In genomic region chr7:149239345-149240143, GRCh38 we compare ENCODE assay signal across 1 cellular context.
TF ChIP-seq lines count a peak whose summit lies in the region.

ZNF212 (plus strand) TSS chr7:149239651; CDS start chr7:149239779, 128 bp downstream.

TF ChIP-seq in HepG2, 621 proteins besides CTCF, POLR2A, EP300 and RAD21 (continued from another document and continues in another):
- TF ChIP-seq CREBL2 (CRISPR knock-in tag; IDR thresholded peaks at IDR 0.05; ENCODE audit: borderline replicate concordance) = no peak
- TF ChIP-seq, protein P1, sequence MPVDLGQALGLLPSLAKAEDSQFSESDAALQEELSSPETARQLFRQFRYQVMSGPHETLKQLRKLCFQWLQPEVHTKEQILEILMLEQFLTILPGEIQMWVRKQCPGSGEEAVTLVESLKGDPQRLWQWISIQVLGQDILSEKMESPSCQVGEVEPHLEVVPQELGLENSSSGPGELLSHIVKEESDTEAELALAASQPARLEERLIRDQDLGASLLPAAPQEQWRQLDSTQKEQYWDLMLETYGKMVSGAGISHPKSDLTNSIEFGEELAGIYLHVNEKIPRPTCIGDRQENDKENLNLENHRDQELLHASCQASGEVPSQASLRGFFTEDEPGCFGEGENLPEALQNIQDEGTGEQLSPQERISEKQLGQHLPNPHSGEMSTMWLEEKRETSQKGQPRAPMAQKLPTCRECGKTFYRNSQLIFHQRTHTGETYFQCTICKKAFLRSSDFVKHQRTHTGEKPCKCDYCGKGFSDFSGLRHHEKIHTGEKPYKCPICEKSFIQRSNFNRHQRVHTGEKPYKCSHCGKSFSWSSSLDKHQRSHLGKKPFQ (CRISPR knock-in tag; IDR thresholded peaks at IDR 0.05; ENCODE audit: insufficient replicate concordance) = no peak
- TF ChIP-seq SMAD1 (CRISPR knock-in tag; IDR thresholded peaks at IDR 0.05; ENCODE audit: borderline replicate concordance, low read depth) = 0 out of 2 replicates have a peak, but pooled peaks have one; percentile 36
- peak; percentile 38; the same call in 1 of the 2 replicates for TF ChIP-seq ZNF800 (CRISPR knock-in tag; IDR thresholded peaks at IDR 0.05)
- peak; percentile 100 for TF ChIP-seq KMT2B (CRISPR knock-in tag; IDR thresholded peaks at IDR 0.05)
- peak; percentile 62; the same call in 1 of the 2 replicates for TF ChIP-seq BCL3 (CRISPR knock-in tag; IDR thresholded peaks at IDR 0.05)
- TF ChIP-seq HCFC1 (IDR thresholded peaks at IDR 0.05; ENCODE audit: low read depth, low read length) = peak; percentile 39; the same call in 1 of the 2 replicates
- no peak for TF ChIP-seq SNAI1 (CRISPR knock-in tag; IDR thresholded peaks at IDR 0.05; ENCODE audit: borderline replicate concordance)
- no peak for TF ChIP-seq NFRKB (IDR thresholded peaks at IDR 0.05)
- TF ChIP-seq ZNF629 (CRISPR knock-in tag; conservative IDR thresholded peaks at IDR 0.05) = no peak
- 0 out of 2 replicates have a peak, but pooled peaks have one; percentile 80 for TF ChIP-seq ZNF564 (CRISPR knock-in tag; IDR thresholded peaks at IDR 0.05)
- TF ChIP-seq, protein P2, sequence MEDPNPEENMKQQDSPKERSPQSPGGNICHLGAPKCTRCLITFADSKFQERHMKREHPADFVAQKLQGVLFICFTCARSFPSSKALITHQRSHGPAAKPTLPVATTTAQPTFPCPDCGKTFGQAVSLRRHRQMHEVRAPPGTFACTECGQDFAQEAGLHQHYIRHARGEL (CRISPR knock-in tag; IDR thresholded peaks at IDR 0.05) = no peak
- TF ChIP-seq, protein P3, sequence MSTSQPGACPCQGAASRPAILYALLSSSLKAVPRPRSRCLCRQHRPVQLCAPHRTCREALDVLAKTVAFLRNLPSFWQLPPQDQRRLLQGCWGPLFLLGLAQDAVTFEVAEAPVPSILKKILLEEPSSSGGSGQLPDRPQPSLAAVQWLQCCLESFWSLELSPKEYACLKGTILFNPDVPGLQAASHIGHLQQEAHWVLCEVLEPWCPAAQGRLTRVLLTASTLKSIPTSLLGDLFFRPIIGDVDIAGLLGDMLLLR (CRISPR knock-in tag; IDR thresholded peaks at IDR 0.05) = peak; percentile 58; the same call in 1 of the 2 replicates
- 0 out of 2 replicates have a peak, but pooled peaks have one; percentile 28 for TF ChIP-seq ZMAT3 (CRISPR knock-in tag; conservative IDR thresholded peaks at IDR 0.05)
- TF ChIP-seq GABPA (IDR thresholded peaks at IDR 0.05; ENCODE audit: low read depth, low read length) = no peak
- peak; percentile 69 for TF ChIP-seq GABPA (CRISPR knock-in tag; IDR thresholded peaks at IDR 0.05; ENCODE audit: low read depth)
- peak; percentile 75; the same call in 1 of the 2 replicates for TF ChIP-seq ZBTB38 (CRISPR knock-in tag; IDR thresholded peaks at IDR 0.05)
- TF ChIP-seq LBX2 (CRISPR knock-in tag; IDR thresholded peaks at IDR 0.05; ENCODE audit: borderline replicate concordance) = no peak
- no peak for TF ChIP-seq ZNF441 (CRISPR knock-in tag; IDR thresholded peaks at IDR 0.05; ENCODE audit: borderline replicate concordance)
- peak; percentile 81; the same call in 1 of the 2 replicates for TF ChIP-seq ZFP82 (CRISPR knock-in tag; IDR thresholded peaks at IDR 0.05; ENCODE audit: borderline replicate concordance)
- no peak for TF ChIP-seq ZC3H4 (CRISPR knock-in tag; IDR thresholded peaks at IDR 0.05; ENCODE audit: borderline replicate concordance)
- TF ChIP-seq FIP1L1 (IDR thresholded peaks at IDR 0.05; ENCODE audit: borderline replicate concordance, insufficient read depth, low read depth, low read length) = no peak
- TF ChIP-seq FLYWCH1 (CRISPR knock-in tag; IDR thresholded peaks at IDR 0.05) = no peak
- no peak for TF ChIP-seq ISX (CRISPR knock-in tag; conservative IDR thresholded peaks at IDR 0.05)
- TF ChIP-seq ZNF12 (CRISPR knock-in tag; IDR thresholded peaks at IDR 0.05) = 0 out of 2 replicates have a peak, but pooled peaks have one; percentile 22
- peak; percentile 81; the same call in 1 of the 2 replicates for TF ChIP-seq PRMT3 (CRISPR knock-in tag; IDR thresholded peaks at IDR 0.05; ENCODE audit: borderline replicate concordance, low read depth)
- TF ChIP-seq CERS6 (CRISPR knock-in tag; IDR thresholded peaks at IDR 0.05) = no peak
- TF ChIP-seq HOXD1 (CRISPR knock-in tag; IDR thresholded peaks at IDR 0.05) = no peak
- no peak for TF ChIP-seq MTF1 (CRISPR knock-in tag; IDR thresholded peaks at IDR 0.05)
- TF ChIP-seq ZFY (CRISPR knock-in tag; IDR thresholded peaks at IDR 0.05) = peak; percentile 76
- TF ChIP-seq HMGA1 (CRISPR knock-in tag; conservative IDR thresholded peaks at IDR 0.05) = no peak
- TF ChIP-seq TGIF2 (CRISPR knock-in tag; IDR thresholded peaks at IDR 0.05) = 0 out of 2 replicates have a peak, but pooled peaks have one; percentile 67
- TF ChIP-seq CBX5 (CRISPR knock-in tag; IDR thresholded peaks at IDR 0.05; ENCODE audit: borderline replicate concordance) = 0 out of 2 replicates have a peak, but pooled peaks have one; percentile 73
- no peak for TF ChIP-seq ZNF557 (CRISPR knock-in tag; IDR thresholded peaks at IDR 0.05)
- no peak for TF ChIP-seq ZNF318 (CRISPR knock-in tag; IDR thresholded peaks at IDR 0.05)
- TF ChIP-seq MAFF (IDR thresholded peaks at IDR 0.05; ENCODE audit: low read depth, low read length) = no peak
- TF ChIP-seq HDAC1 (CRISPR knock-in tag; IDR thresholded peaks at IDR 0.05) = peak; percentile 97
- peak; percentile 89 for TF ChIP-seq MXD4 (CRISPR knock-in tag; IDR thresholded peaks at IDR 0.05)
- TF ChIP-seq ZNF547 (CRISPR knock-in tag; IDR thresholded peaks at IDR 0.05) = peak; percentile 86; the same call in 1 of the 2 replicates
- TF ChIP-seq ZNF296 (CRISPR knock-in tag; conservative IDR thresholded peaks at IDR 0.05) = no peak
- TF ChIP-seq ARID5B (CRISPR knock-in tag; IDR thresholded peaks at IDR 0.05) = peak; percentile 69
